Comparison of ENCODE assay signal across 18 cellular contexts in the genomic region with DNA sequence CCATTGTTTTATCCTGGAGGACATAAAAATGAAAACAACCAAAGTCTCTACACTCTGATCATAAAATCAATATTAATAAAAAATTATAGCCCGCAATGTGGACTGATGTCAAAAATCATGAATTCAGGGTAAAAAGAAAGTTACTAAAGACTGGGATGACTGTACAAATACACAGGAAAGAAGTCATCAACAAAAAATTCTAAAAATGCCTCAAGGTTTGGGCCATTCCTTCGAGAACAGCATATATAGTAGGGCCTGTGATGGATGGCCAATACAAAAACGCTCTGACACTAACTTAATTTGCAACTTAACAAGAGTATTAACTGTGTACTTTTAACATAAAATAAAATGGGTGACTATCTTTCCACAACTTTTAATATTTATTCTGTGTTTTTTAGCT.
DNase-seq lines count a peak whose midpoint lies in the region; ATAC-seq and TF ChIP-seq lines count a peak whose summit lies in the region.
"Had no signal": no experiment of that assay in that cellular context is flagged by ENCODE, and none has a peak within 500 bp of the region (broad histone marks: within the 10 kb centered on the region; RNA-seq: fewer than 3 reads in every experiment).

No MANE protein-coding gene starts in this region.

- peak overlapping the region; percentile 44; the same call in 1 of the 2 replicates for H2AFZ ChIP-seq in PC-3 (ENCODE audit: low read length)

- H3K27ac Mint-ChIP-seq in T-helper 2 cell treated with Interferon-gamma antibody and Interleukin-4, amounts not matched to agents 5 μg/mL and 100 μg/mL, for 36 hours: no peak overlapping the region
- H3K27ac Mint-ChIP-seq: activated T-cell treated with anti-CD3 and anti-CD28 coated beads, Interleukin-2, amount 50 U/mL, for 72 hours had no signal

- no peak overlapping the region for H3K9ac ChIP-seq in PC-3 (ENCODE audit: low read length)

- DNase-seq in AG10803 (ENCODE audit: low read depth): peak; percentile 82
- DNase-seq in PC-3: peak; percentile 81
- peak; percentile 23 for DNase-seq in dedifferentiated amniotic fluid mesenchymal stem cell (ENCODE audit: extremely low spot score)
- DNase-seq in kidney glomerular epithelial cell (lab: John Stamatoyannopoulos, UW): peak; percentile 47
- no peak for DNase-seq in activated naive CD4-positive, alpha-beta T cell (lab: John Stamatoyannopoulos, UW)
- no peak for DNase-seq in NCI-H1092 treated with DMSO at 0.1 percent for 48 hours (lab: John Stamatoyannopoulos, UW)
- DNase-seq in T-helper 2 cell treated with Interferon-gamma antibody and Interleukin-4, amounts not matched to agents 5 μg/mL and 100 μg/mL, for 36 hours (ENCODE audit: low spot score): no peak
- DNase-seq: activated T-cell treated with anti-CD3 and anti-CD28 coated beads, Interleukin-2, amount 50 U/mL, for 72 hours; DMS79 treated with DMSO at 0.1 percent for 48 hours; islet precursor cell; MM.1S; NCI-H2107; NK-92 treated with Interleukin-12 subunit alpha and Interleukin-12 subunit beta, amount 100 ng/mL, for 24 hours; SHP77 treated with DMSO at 0.1 percent for 48 hours; stimulated activated CD4-positive, alpha-beta T cell treated with anti-CD3 and anti-CD28 coated beads, Interleukin-4, amount 100 ng/mL, for 4 hours; T1000 had no signal

- peaks cover 3% of the 10 kb centered on the region; the same call in 1 of the 2 replicates for H3K36me3 ChIP-seq in PC-3 (ENCODE audit: low read depth, low read length)

- H3K79me2 ChIP-seq in PC-3 (ENCODE audit: low read length): no peaks in the 10 kb centered on the region

- no peak for TF ChIP-seq CTCF in AG10803 (conservative IDR thresholded peaks at IDR 0.05; ENCODE audit: low read length)
- TF ChIP-seq CTCF in PC-3 (conservative IDR thresholded peaks at IDR 0.05; ENCODE audit: low read depth, low read length): no peak

- H3F3A ChIP-seq in PC-3 (ENCODE audit: low read length, unreplicated experiment): no peaks in the 10 kb centered on the region

- no peaks in the 10 kb centered on the region for H3K9me2 ChIP-seq in PC-3 (replicated peaks; ENCODE audit: low read length)

- intact Hi-C loops in PC-3 (cut with micrococcal nuclease): loop anchor here (1.0 kb wide), 2 partner anchors 16 to 28 kb away; no protein-coding TSS in a partner anchor

- CTCF ChIA-PET in PC-3 (lab: Charles Lee): interaction anchor here (0.7 kb wide), 1 partner anchor 76 kb away, joined by 7 read pairs; no protein-coding TSS in a partner anchor

- H3K9me3 Mint-ChIP-seq in T-helper 2 cell treated with Interferon-gamma antibody and Interleukin-4, amounts not matched to agents 5 μg/mL and 100 μg/mL, for 36 hours: no peaks in the 10 kb centered on the region
- H3K9me3 Mint-ChIP-seq: activated T-cell treated with anti-CD3 and anti-CD28 coated beads, Interleukin-2, amount 50 U/mL, for 72 hours had no signal

- H3K27me3 Mint-ChIP-seq in T-helper 2 cell treated with Interferon-gamma antibody and Interleukin-4, amounts not matched to agents 5 μg/mL and 100 μg/mL, for 36 hours (ENCODE audit: low read depth): peaks cover 21% of the 10 kb centered on the region

- no TSS peak for BruUV-seq in PC-3 (replicated peaks; lab: Mats Ljungman, UMichigan)

- peak overlapping the region; percentile 7 for H3K4me2 ChIP-seq in PC-3 (ENCODE audit: low read length)

- no peaks in the 10 kb centered on the region for H3K27me3 ChIP-seq in PC-3 (ENCODE audit: low read length)

- H4K20me1 ChIP-seq in PC-3 (ENCODE audit: low read length): no peaks in the 10 kb centered on the region

- ATAC-seq in PC-3 (peak; percentile 95), GM19328 (IDR thresholded peaks at IDR 0.05; ENCODE audit: unreplicated experiment) (no peak)
- ATAC-seq: activated T-cell treated with anti-CD3 and anti-CD28 coated beads, Interleukin-2, amount 50 U/mL, for 72 hours; sciatic nerve had no signal

- H3K9me3 ChIP-seq in PC-3 (ENCODE audit: low read length): 0 out of 2 replicates have a peak, but pooled peaks cover 5% of the 10 kb centered on the region

- H3K36me3 Mint-ChIP-seq in T-helper 2 cell treated with Interferon-gamma antibody and Interleukin-4, amounts not matched to agents 5 μg/mL and 100 μg/mL, for 36 hours (ENCODE audit: low read depth): no peaks in the 10 kb centered on the region

- POLR2A ChIA-PET in PC-3 (lab: Charles Lee; ENCODE audit: unreplicated experiment): interaction anchor here (0.6 kb wide), 1 partner anchor 15 kb away, joined by 3 read pairs; no protein-coding TSS in a partner anchor

- no peak overlapping the region for H3K27ac ChIP-seq in PC-3 (ENCODE audit: low read length)

- no peak overlapping the region for H3K4me3 Mint-ChIP-seq in T-helper 2 cell treated with Interferon-gamma antibody and Interleukin-4, amounts not matched to agents 5 μg/mL and 100 μg/mL, for 36 hours
- H3K4me3 Mint-ChIP-seq: activated T-cell treated with anti-CD3 and anti-CD28 coated beads, Interleukin-2, amount 50 U/mL, for 72 hours had no signal

- H3K4me3 ChIP-seq in AG10803 (ENCODE audit: low read length) (no peak overlapping the region), PC-3 (ENCODE audit: low read length) (no peak overlapping the region)

- H3K4me1 Mint-ChIP-seq in T-helper 2 cell treated with Interferon-gamma antibody and Interleukin-4, amounts not matched to agents 5 μg/mL and 100 μg/mL, for 36 hours (ENCODE audit: low read depth): no peaks in the 10 kb centered on the region

- peaks cover 20% of the 10 kb centered on the region for H3K4me1 ChIP-seq in PC-3 (ENCODE audit: insufficient read depth, low read length)

Comparison
In these comparisons a context has a peak if more than half of its experiments do, and no peak if none do; other contexts are left out.
1. DNase-seq: peak in AG10803 (single experiment), PC-3 (single experiment), dedifferentiated amniotic fluid mesenchymal stem cell (single experiment) and kidney glomerular epithelial cell (single experiment); none in activated naive CD4-positive, alpha-beta T cell (0 of 4), NCI-H1092 treated with DMSO at 0.1 percent for 48 hours (single experiment) and T-helper 2 cell treated with Interferon-gamma antibody and Interleukin-4, amounts not matched to agents 5 μg/mL and 100 μg/mL, for 36 hours (single experiment).